ENCODE assay signal across 17 cellular contexts in the genomic region with DNA sequence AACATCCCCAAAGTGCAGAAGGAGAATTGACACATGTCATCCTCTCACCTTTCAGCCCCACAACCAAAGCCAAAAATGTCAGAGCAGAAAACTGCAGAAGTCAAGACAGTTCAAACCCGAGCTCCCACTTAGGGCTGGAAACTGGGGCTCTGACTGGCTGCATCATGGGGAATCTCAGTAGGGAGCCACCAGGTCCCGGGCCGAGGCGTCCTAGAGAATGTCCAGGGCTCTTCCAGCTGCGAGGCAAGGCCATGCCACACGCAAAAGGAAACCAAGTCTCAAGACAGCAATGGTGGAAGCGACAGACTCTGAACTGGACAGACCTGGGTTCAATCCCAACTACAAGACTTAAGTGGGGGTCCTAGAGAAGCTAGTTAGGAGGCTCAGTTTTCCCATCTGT.
"Had no signal": no experiment of that assay in that cellular context is flagged by ENCODE, and none has a peak within 500 bp of the region (broad histone marks: within the 10 kb centered on the region; RNA-seq: fewer than 3 reads in every experiment).

No MANE protein-coding gene starts in this region.

- DNase-seq: activated gamma-delta T cell treated with Interleukin-2 at 50 U/mL for 16 hours; activated T-cell treated with anti-CD3 and anti-CD28 coated beads, Interleukin-2, amount 50 U/mL, for 1 hour; effector CD8-positive, alpha-beta T cell; kidney glomerular epithelial cell; mammary epithelial cell; natural killer cell; stimulated activated CD4-positive, alpha-beta T cell treated with anti-CD3 and anti-CD28 coated beads, Interleukin-1b, Interleukin-23, amount 100 ng/mL, for 48 hours; T-helper 1 cell; T-helper 9 cell had no signal

- ATAC-seq: gastrocnemius medialis, natural killer cell had no signal

- H3K4me3 ChIP-seq: gastrocnemius medialis, ovary, prostate gland, skin epidermis, thyroid gland had no signal

- FAIRE-seq: astrocyte, urothelium cell line had no signal

- H3K9me3 ChIP-seq: gastrocnemius medialis, ovary, prostate gland, thyroid gland had no signal

- H3K27me3 ChIP-seq: gastrocnemius medialis, ovary, thyroid gland had no signal

- H3K36me3 Mint-ChIP-seq: activated naive CD4-positive, alpha-beta T cell treated with anti-CD3 and anti-CD28 coated beads, Interleukin-2, amount 50 U/mL, for 24 hours; natural killer cell had no signal

- H3K27ac Mint-ChIP-seq: activated naive CD4-positive, alpha-beta T cell treated with anti-CD3 and anti-CD28 coated beads, Interleukin-2, amount 50 U/mL, for 24 hours; natural killer cell had no signal

- H3K27ac ChIP-seq: ovary, prostate gland had no signal

- H3K36me3 ChIP-seq: gastrocnemius medialis, ovary, prostate gland, thyroid gland had no signal

- H3K9me3 Mint-ChIP-seq: activated naive CD4-positive, alpha-beta T cell treated with anti-CD3 and anti-CD28 coated beads, Interleukin-2, amount 50 U/mL, for 24 hours; natural killer cell had no signal

- H3K4me1 ChIP-seq: prostate gland had no signal

- H3K4me3 Mint-ChIP-seq: activated naive CD4-positive, alpha-beta T cell treated with anti-CD3 and anti-CD28 coated beads, Interleukin-2, amount 50 U/mL, for 24 hours; natural killer cell had no signal
